21 cellular contexts compared by ENCODE assay signal in the genomic region with DNA sequence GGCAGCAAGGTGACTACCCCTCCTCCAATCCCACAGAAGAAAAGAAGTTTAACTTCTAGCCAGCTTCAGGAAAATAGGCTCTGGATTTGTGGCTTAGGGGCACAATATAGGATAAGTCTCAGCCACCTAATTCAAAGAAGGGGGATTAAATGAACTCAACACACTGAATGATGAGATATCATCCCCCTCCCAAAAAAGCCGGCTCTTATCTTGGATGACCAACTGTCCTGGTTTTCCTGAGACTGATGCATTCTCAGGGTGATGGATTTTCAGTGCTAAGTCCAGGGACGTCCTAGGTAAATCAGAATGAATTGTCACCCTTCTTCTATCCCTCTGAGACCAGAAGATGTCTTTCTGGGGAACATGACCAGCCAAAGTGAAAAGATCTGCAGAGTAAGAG.
DNase-seq lines count a peak whose midpoint lies in the region; ATAC-seq and TF ChIP-seq lines count a peak whose summit lies in the region.
"Had no signal": no experiment of that assay in that cellular context is flagged by ENCODE, and none has a peak within 500 bp of the region (broad histone marks: within the 10 kb centered on the region; RNA-seq: fewer than 3 reads in every experiment).

No MANE protein-coding gene starts in this region.

- no peak for ATAC-seq in T-helper 17 cell
- ATAC-seq in activated CD8-positive, alpha-beta T cell treated with anti-CD3 and anti-CD28 coated beads, Interleukin-2, amount 10 ng/mL, durations not matched to agents 7 days and 5 days: no peak
- ATAC-seq: GM12878 had no signal

- H3K4me1 Mint-ChIP-seq in T-helper 17 cell (peaks cover 28% of the 10 kb centered on the region), nephron (peaks cover 63% of the 10 kb centered on the region)
- H3K4me1 Mint-ChIP-seq in activated CD8-positive, alpha-beta T cell treated with anti-CD3 and anti-CD28 coated beads, Interleukin-2, amount 10 ng/mL, durations not matched to agents 7 days and 5 days (ENCODE audit: low read depth): peaks cover 31% of the 10 kb centered on the region

- no peak overlapping the region for H3K4me3 ChIP-seq in BLaER1
- H3K4me3 ChIP-seq in dorsolateral prefrontal cortex: no peak overlapping the region
- H3K4me3 ChIP-seq: GM12878, GM23248, HAP-1, PC-9 had no signal

- H3K36me3 ChIP-seq in BLaER1: no peaks in the 10 kb centered on the region
- H3K36me3 ChIP-seq: HAP-1 had no signal

- H3K9me3 ChIP-seq in BLaER1 (no peaks in the 10 kb centered on the region), T-helper 17 cell (ENCODE audit: control insufficient read depth, low read length, poor library complexity, severe bottlenecking) (no peaks in the 10 kb centered on the region)
- H3K9me3 ChIP-seq: Caco-2, HAP-1 had no signal

- H3K36me3 Mint-ChIP-seq in T-helper 17 cell (ENCODE audit: low read depth): no peaks in the 10 kb centered on the region
- H3K36me3 Mint-ChIP-seq in nephron (ENCODE audit: low read depth): no peaks in the 10 kb centered on the region
- H3K36me3 Mint-ChIP-seq in activated CD8-positive, alpha-beta T cell treated with anti-CD3 and anti-CD28 coated beads, Interleukin-2, amount 10 ng/mL, durations not matched to agents 7 days and 5 days (ENCODE audit: low read depth): no peaks in the 10 kb centered on the region

- TF ChIP-seq CTCF in dorsolateral prefrontal cortex (IDR thresholded peaks at IDR 0.05 in 54 of 56, conservative IDR thresholded peaks at IDR 0.05 in 2 of 56; ENCODE audit: low read depth in 1 of 56, partially characterized antibody in 56 of 56) (no peak), nephron (IDR thresholded peaks at IDR 0.05; ENCODE audit: unreplicated experiment in 3 of 3) (no peak)

- POLR2A ChIA-PET in activated CD8-positive, alpha-beta T cell treated with anti-CD3 and anti-CD28 coated beads, Interleukin-2, amount 10 ng/mL, durations not matched to agents 7 days and 5 days (lab: Charles Lee): no interaction called here

- H3K4me2 ChIP-seq in BLaER1: peak overlapping the region; percentile 58
- H3K4me2 ChIP-seq: PC-9 had no signal

- H4K20me1 ChIP-seq in BLaER1: peaks cover 28% of the 10 kb centered on the region

- H3K27me3 ChIP-seq in BLaER1 (peaks cover 13% of the 10 kb centered on the region), dorsolateral prefrontal cortex (no peaks in the 10 kb centered on the region)

- H3K27me3 Mint-ChIP-seq in T-helper 17 cell (no peaks in the 10 kb centered on the region), nephron (ENCODE audit: low read depth) (peaks cover 20% of the 10 kb centered on the region)
- H3K27me3 Mint-ChIP-seq in activated CD8-positive, alpha-beta T cell treated with anti-CD3 and anti-CD28 coated beads, Interleukin-2, amount 10 ng/mL, durations not matched to agents 7 days and 5 days (ENCODE audit: low read depth): no peaks in the 10 kb centered on the region
- H3K27me3 Mint-ChIP-seq: CD4-positive, alpha-beta T cell had no signal

- peaks cover 78% of the 10 kb centered on the region for H3K4me1 ChIP-seq in BLaER1

- DNase-seq in T-helper 17 cell: no peak
- DNase-seq in dorsolateral prefrontal cortex: no peak
- DNase-seq in germinal center (ENCODE audit: low spot score): no peak
- DNase-seq in activated CD8-positive, alpha-beta T cell treated with anti-CD3 and anti-CD28 coated beads, Interleukin-2, amount 10 ng/mL, durations not matched to agents 7 days and 5 days: no peak
- DNase-seq in cerebellar cortex (ENCODE audit: low spot score): no peak
- DNase-seq in midbrain (lab: John Stamatoyannopoulos, UW): no peak
- DNase-seq: 8988T; Caco-2; CD4-positive, alpha-beta T cell; GF-D8; GM23248; KG1; NCI-H1417; NCI-H187; NCI-H2227 treated with DMSO at 0.1 percent for 48 hours; NCI-H510A treated with DMSO at 0.1 percent for 48 hours; PC-9 had no signal

- no peak overlapping the region for H3K27ac ChIP-seq in BLaER1
- peak overlapping the region in 58 of 59 donors; percentile 49 to 99 (median 92) for H3K27ac ChIP-seq in dorsolateral prefrontal cortex
- H3K27ac ChIP-seq: GM23248, PC-9 had no signal

- intact Hi-C loops in dorsolateral prefrontal cortex (cut with DNase I): loop anchor here (10.0 kb wide), 3 partner anchors 113 to 553 kb away; a partner anchor contains a TSS

- no peak overlapping the region for H3K9ac ChIP-seq in BLaER1
- H3K9ac ChIP-seq: GM23248 had no signal

- CTCF ChIA-PET in activated CD8-positive, alpha-beta T cell treated with anti-CD3 and anti-CD28 coated beads, Interleukin-2, amount 10 ng/mL, durations not matched to agents 7 days and 5 days (lab: Charles Lee): no interaction called here

- H3K27ac Mint-ChIP-seq in T-helper 17 cell (peak overlapping the region; percentile 49), nephron (peak overlapping the region in 2 of 3 experiments; percentile 66 to 86)
- no peak overlapping the region for H3K27ac Mint-ChIP-seq in activated CD8-positive, alpha-beta T cell treated with anti-CD3 and anti-CD28 coated beads, Interleukin-2, amount 10 ng/mL, durations not matched to agents 7 days and 5 days
- H3K27ac Mint-ChIP-seq: CD4-positive, alpha-beta T cell had no signal

- H3K9me3 Mint-ChIP-seq in nephron: no peaks in the 10 kb centered on the region
- H3K9me3 Mint-ChIP-seq in activated CD8-positive, alpha-beta T cell treated with anti-CD3 and anti-CD28 coated beads, Interleukin-2, amount 10 ng/mL, durations not matched to agents 7 days and 5 days (ENCODE audit: insufficient read depth): no peaks in the 10 kb centered on the region
- H3K9me3 Mint-ChIP-seq: CD4-positive, alpha-beta T cell had no signal

- H3K4me3 Mint-ChIP-seq in T-helper 17 cell: no peak overlapping the region
- H3K4me3 Mint-ChIP-seq in nephron: no peak overlapping the region
- H3K4me3 Mint-ChIP-seq in activated CD8-positive, alpha-beta T cell treated with anti-CD3 and anti-CD28 coated beads, Interleukin-2, amount 10 ng/mL, durations not matched to agents 7 days and 5 days: no peak overlapping the region
- H3K4me3 Mint-ChIP-seq: CD4-positive, alpha-beta T cell had no signal
